ENCODE assay signal across 13 cellular contexts in genomic region chr16:72952404-72953301, GRCh38.
A peak's percentile ranks its signal among the peaks of the same experiment; 100 is the strongest.
DNase-seq lines count a peak whose midpoint lies in the region; TF ChIP-seq lines count a peak whose summit lies in the region.
"Had no signal": no experiment of that assay in that cellular context is flagged by ENCODE, and none has a peak within 500 bp of the region (broad histone marks: within the 10 kb centered on the region; RNA-seq: fewer than 3 reads in every experiment).

No MANE protein-coding gene starts in this region.

- intact Hi-C loops in activated CD4-positive, alpha-beta memory T cell treated with anti-CD3 and anti-CD28 coated beads for 36 hours (cut with micrococcal nuclease) = no loop called here

- no peak overlapping the region for H3K4me3 ChIP-seq in skeletal muscle cell (ENCODE audit: low read depth, low read length)
- H3K4me3 ChIP-seq: tibial nerve had no signal

- TF ChIP-seq CTCF in VCaP (conservative IDR thresholded peaks at IDR 0.05) = no peak

- DNase-seq in EH (ENCODE audit: low read depth) = peak; percentile 94
- DNase-seq in hepatic stellate cell (ENCODE audit: low spot score) = peak; percentile 91
- DNase-seq in skeletal muscle cell (ENCODE audit: low read depth) = peak; percentile 58
- DNase-seq in stimulated activated CD8-positive, alpha-beta memory T cell treated with anti-CD3 and anti-CD28 coated beads, Interleukin-4, amount 100 ng/mL, for 48 hours = no peak
- no peak for DNase-seq in activated CD4-positive, alpha-beta memory T cell treated with anti-CD3 and anti-CD28 coated beads for 36 hours
- DNase-seq in ecto neural progenitor cell (ENCODE audit: low spot score) = no peak
- DNase-seq in HEK293T (ENCODE audit: extremely low spot score) = no peak
- DNase-seq: DMS153, erythroblast, NCI-H69 had no signal

- no peak overlapping the region for H3K27ac Mint-ChIP-seq in activated CD4-positive, alpha-beta memory T cell treated with anti-CD3 and anti-CD28 coated beads for 36 hours

- no peak overlapping the region for H3K4me3 Mint-ChIP-seq in activated CD4-positive, alpha-beta memory T cell treated with anti-CD3 and anti-CD28 coated beads for 36 hours

- no peaks in the 10 kb centered on the region for H3K36me3 Mint-ChIP-seq in activated CD4-positive, alpha-beta memory T cell treated with anti-CD3 and anti-CD28 coated beads for 36 hours

- H3K27me3 Mint-ChIP-seq in activated CD4-positive, alpha-beta memory T cell treated with anti-CD3 and anti-CD28 coated beads for 36 hours = no peaks in the 10 kb centered on the region

- CTCF ChIA-PET in activated CD4-positive, alpha-beta memory T cell treated with anti-CD3 and anti-CD28 coated beads for 36 hours (lab: Charles Lee) = interaction anchor here (0.6 kb wide), 1 partner anchor 143 kb away, joined by 3 read pairs; no protein-coding TSS in a partner anchor
- CTCF ChIA-PET in HEK293T (lab: Yijun Ruan, JAX) = interaction anchor here (0.6 to 2.0 kb wide), 5 partner anchors 8 to 267 kb away, joined by 3 to 12 read pairs (median 3); no protein-coding TSS in a partner anchor

- H3K9me3 Mint-ChIP-seq in activated CD4-positive, alpha-beta memory T cell treated with anti-CD3 and anti-CD28 coated beads for 36 hours = peaks cover 3% of the 10 kb centered on the region

- H3K4me1 Mint-ChIP-seq in activated CD4-positive, alpha-beta memory T cell treated with anti-CD3 and anti-CD28 coated beads for 36 hours (ENCODE audit: low read depth) = no peaks in the 10 kb centered on the region

- H3K27ac ChIP-seq in VCaP = peak overlapping the region; percentile 70
- H3K27ac ChIP-seq: neutrophil had no signal

- POLR2A ChIA-PET in activated CD4-positive, alpha-beta memory T cell treated with anti-CD3 and anti-CD28 coated beads for 36 hours (lab: Charles Lee) = no interaction called here
- POLR2A ChIA-PET in HEK293T (lab: Yijun Ruan, JAX) = no interaction called here

TF ChIP-seq in HEK293T, 16 proteins besides CTCF, POLR2A, EP300 and RAD21:
- TF ChIP-seq PKNOX1 (IDR thresholded peaks at IDR 0.05) (no peak), LEF1 (IDR thresholded peaks at IDR 0.05; ENCODE audit: borderline replicate concordance) (no peak), TARDBP (IDR thresholded peaks at IDR 0.05) (no peak), SP1 (IDR thresholded peaks at IDR 0.05) (no peak), HDGF (IDR thresholded peaks at IDR 0.05; ENCODE audit: borderline replicate concordance) (no peak)

Comparison
In these comparisons a context has a peak if more than half of its experiments do, and no peak if none do; other contexts are left out.
1. DNase-seq: peak in EH (single experiment), hepatic stellate cell (single experiment) and skeletal muscle cell (single experiment); none in stimulated activated CD8-positive, alpha-beta memory T cell treated with anti-CD3 and anti-CD28 coated beads, Interleukin-4, amount 100 ng/mL, for 48 hours (single experiment), activated CD4-positive, alpha-beta memory T cell treated with anti-CD3 and anti-CD28 coated beads for 36 hours (single experiment), ecto neural progenitor cell (single experiment) and HEK293T (single experiment).